In genomic region chr1:5758859-5759578, GRCh38 we compare ENCODE assay signal across 24 cellular contexts.
"Had no signal": no experiment of that assay in that cellular context is flagged by ENCODE, and none has a peak within 500 bp of the region (broad histone marks: within the 10 kb centered on the region; RNA-seq: fewer than 3 reads in every experiment).

No MANE protein-coding gene starts in this region.

- H3K9me3 Mint-ChIP-seq: natural killer cell treated with Interleukin-12 subunit alpha and Interleukin-12 subunit beta and Interleukin-15 and Interleukin-18, amount 100 ng/mL, for 72 hours had no signal

- H3K36me3 ChIP-seq: esophagus muscularis mucosa, gastrocnemius medialis, heart right ventricle, left ventricle myocardium inferior, lower lobe of right lung, neural progenitor cell, pancreas, sigmoid colon had no signal

- FAIRE-seq: islet of Langerhans, pancreas, urothelium cell line had no signal

- H3K4me3 ChIP-seq: coronary artery, esophagus muscularis mucosa, gastrocnemius medialis, heart right ventricle, left ventricle myocardium inferior, lower lobe of right lung, neural progenitor cell, pancreas, psoas muscle, sigmoid colon, skin epidermis had no signal

- H3K27ac Mint-ChIP-seq: effector memory CD8-positive, alpha-beta T cell; memory B cell; natural killer cell treated with Interleukin-12 subunit alpha and Interleukin-12 subunit beta and Interleukin-15 and Interleukin-18, amount 100 ng/mL, for 72 hours had no signal

- H3K4me2 ChIP-seq: neural progenitor cell had no signal

- H3K36me3 Mint-ChIP-seq: natural killer cell treated with Interleukin-12 subunit alpha and Interleukin-12 subunit beta and Interleukin-15 and Interleukin-18, amount 100 ng/mL, for 72 hours; neural progenitor cell had no signal

- ATAC-seq: effector memory CD8-positive, alpha-beta T cell; gastrocnemius medialis; pancreas; psoas muscle had no signal

- H3K27me3 ChIP-seq: neural progenitor cell, pancreas had no signal

- H3K9ac ChIP-seq: neural progenitor cell had no signal

- H3K4me1 Mint-ChIP-seq: memory B cell had no signal

- H3K27ac ChIP-seq: coronary artery, epithelial cell of prostate, esophagus muscularis mucosa, gastrocnemius medialis, heart right ventricle, left ventricle myocardium inferior, lower lobe of right lung, neural progenitor cell, pancreas, psoas muscle, sigmoid colon, skin epidermis had no signal

- H3K9me3 ChIP-seq: gastrocnemius medialis, lower lobe of right lung, pancreas, psoas muscle, sigmoid colon had no signal

- H3K4me3 Mint-ChIP-seq: effector memory CD8-positive, alpha-beta T cell; memory B cell; natural killer cell treated with Interleukin-12 subunit alpha and Interleukin-12 subunit beta and Interleukin-15 and Interleukin-18, amount 100 ng/mL, for 72 hours; neural progenitor cell had no signal

- H3K4me1 ChIP-seq: gastrocnemius medialis, heart right ventricle, left ventricle myocardium inferior, lower lobe of right lung, neural progenitor cell, psoas muscle, sigmoid colon had no signal

- DNase-seq: effector memory CD8-positive, alpha-beta T cell; gastrocnemius medialis; heart right ventricle; hypothalamus; left ventricle myocardium inferior; lower lobe of right lung; midbrain; occipital lobe; psoas muscle; retina; sigmoid colon; stimulated activated CD4-positive, alpha-beta T cell treated with anti-CD3 and anti-CD28 coated beads, Interleukin-12 subunit alpha, Interleukin-12 subunit beta, amount 100 ng/mL, for 4 hours; stimulated activated naive CD4-positive, alpha-beta T cell treated with Interleukin-2 at 50 U/mL for 16 hours; trophoblast cell had no signal
